Comparison of ENCODE assay signal across 1 cellular context in genomic region chr12:28883406-28883997, GRCh38.
TF ChIP-seq lines count a peak whose summit lies in the region.

No MANE protein-coding gene starts in this region.

TF ChIP-seq in SK-N-SH, 30 proteins besides CTCF, POLR2A, EP300 and RAD21 (continued from another document):
- TF ChIP-seq PBX3 (IDR thresholded peaks at IDR 0.05) (peak; percentile 22; the same call in 1 of the 2 replicates), ELF1 (IDR thresholded peaks at IDR 0.05) (no peak), FOSL2 (IDR thresholded peaks at IDR 0.05; ENCODE audit: borderline replicate concordance, low read depth) (no peak), JUND (IDR thresholded peaks at IDR 0.05) (no peak)
TF ChIP-seq in SK-N-SH: peak in this region for 8.
